ENCODE assay signal across 31 cellular contexts in genomic region chr9:82295177-82295576, GRCh38.
"Had no signal": no experiment of that assay in that cellular context is flagged by ENCODE, and none has a peak within 500 bp of the region (broad histone marks: within the 10 kb centered on the region; RNA-seq: fewer than 3 reads in every experiment).

No MANE protein-coding gene starts in this region.

- DNase-seq: activated B cell treated with CpG ODN at 0.5 μM for 24 hours; activated CD4-positive, alpha-beta T cell treated with anti-CD3 and anti-CD28 coated beads for 48 hours; activated CD4-positive, alpha-beta T cell treated with anti-CD3 and anti-CD28 coated beads, Interleukin-2, amount 50 U/mL, for 1 hour; activated CD4-positive, alpha-beta T cell treated with anti-CD3 and anti-CD28 coated beads, Interleukin-2, amount 50 U/mL, for 48 hours; activated CD8-positive, alpha-beta memory T cell treated with anti-CD3 and anti-CD28 coated beads, Interleukin-2, amount 10 ng/mL, durations not matched to agents 7 days and 5 days; activated CD8-positive, alpha-beta memory T cell treated with anti-CD3 and anti-CD28 coated beads, Interleukin-2, amount 50 U/mL, for 4 hours; activated CD8-positive, alpha-beta T cell treated with anti-CD3 and anti-CD28 coated beads, Interleukin-2, amount 10 ng/mL, durations not matched to agents 7 days and 5 days; activated effector memory CD4-positive, alpha-beta T cell treated with anti-CD3 and anti-CD28 coated beads, Interleukin-2, amount 50 U/mL, for 16 hours; activated naive CD4-positive, alpha-beta T cell treated with anti-CD3 and anti-CD28 coated beads for 36 hours; activated naive CD8-positive, alpha-beta T cell treated with anti-CD3 and anti-CD28 coated beads for 36 hours; activated naive CD8-positive, alpha-beta T cell treated with anti-CD3 and anti-CD28 coated beads, Interleukin-2, amount 50 U/mL, for 24 hours; activated T-cell treated with anti-CD3 and anti-CD28 coated beads, Interleukin-2, amount 50 U/mL, for 1 hour; activated T-cell treated with anti-CD3 and anti-CD28 coated beads, Interleukin-2, amount 50 U/mL, for 48 hours; adrenal gland; amygdala; aorta; body of pancreas; caudate nucleus; cortex of kidney; dermis blood vessel endothelial cell; effector CD4-positive, alpha-beta T cell; effector memory CD8-positive, alpha-beta T cell; erythroblast; esophagus squamous epithelium; foreskin melanocyte; head of caudate nucleus; T-helper 17 cell; T1000; WERI-Rb-1 had no signal

- H3K27me3 ChIP-seq: adrenal gland, body of pancreas, esophagus squamous epithelium had no signal

- H3K27ac ChIP-seq: adrenal gland, body of pancreas, esophagus squamous epithelium, WERI-Rb-1 had no signal

- H3K36me3 ChIP-seq: adrenal gland, esophagus squamous epithelium, WERI-Rb-1 had no signal

- H3K4me1 ChIP-seq: adrenal gland, body of pancreas, esophagus squamous epithelium had no signal

- H3K9me3 ChIP-seq: body of pancreas, esophagus squamous epithelium had no signal

- H3K4me3 ChIP-seq: adrenal gland, body of pancreas, esophagus squamous epithelium had no signal

- ATAC-seq: activated CD4-positive, CD25-positive, alpha-beta regulatory T cell treated with anti-CD3 and anti-CD28 coated beads, Interleukin-2, amount 50 U/mL, for 24 hours; activated CD8-positive, alpha-beta memory T cell treated with anti-CD3 and anti-CD28 coated beads, Interleukin-2, amount 10 ng/mL, durations not matched to agents 7 days and 5 days; activated CD8-positive, alpha-beta T cell treated with anti-CD3 and anti-CD28 coated beads, Interleukin-2, amount 10 ng/mL, durations not matched to agents 7 days and 5 days; activated naive CD8-positive, alpha-beta T cell treated with anti-CD3 and anti-CD28 coated beads, Interleukin-2, amount 50 U/mL, for 24 hours; body of pancreas; effector memory CD8-positive, alpha-beta T cell; T-helper 17 cell had no signal

- FAIRE-seq: colon had no signal
